Comparison of ENCODE assay signal across 22 cellular contexts in genomic region chr11:2857918-2858317, GRCh38. TPM values are rescaled to one million over a fixed set of nuclear protein-coding genes. Genes with fewer than 3 reads are reported as not detected.
"Had no signal": no experiment of that assay in that cellular context is flagged by ENCODE, and none has a peak within 500 bp of the region (broad histone marks: within the 10 kb centered on the region; RNA-seq: fewer than 3 reads in every experiment).

No MANE protein-coding gene starts in this region.

- H3K27me3 ChIP-seq: MG63 had no signal

- ATAC-seq: Panc1, PC-3 had no signal

- H3K27ac ChIP-seq: RWPE1 had no signal

- DNase-seq: IMR-90, Karpas-422, KG1, MG63, NCI-H1092, NCI-H1105 treated with DMSO at 0.1 percent for 48 hours, NCI-H1417 treated with DMSO at 0.1 percent for 48 hours, NCI-H146, NCI-H1694 treated with DMSO at 0.1 percent for 48 hours, NCI-H1930, NCI-H2081, NCI-H2171, NCI-H226, NCI-H446 treated with DMSO at 0.1 percent for 48 hours, NCI-H510A treated with DMSO at 0.1 percent for 48 hours, NCI-H526, NCI-H82, PC-3, SHP77 had no signal

- H3K9me3 ChIP-seq: MG63 had no signal

- H3K36me3 ChIP-seq: MG63 had no signal

- H3K4me3 ChIP-seq: MG63 had no signal

RNA-seq across cellular contexts. Expression of gene CDKN1C, which starts 27.7 kb away (rescaled TPM):
- total RNA-seq: HepG2 had no signal
